Comparison of ENCODE assay signal across 1 cellular context in the genomic region with DNA sequence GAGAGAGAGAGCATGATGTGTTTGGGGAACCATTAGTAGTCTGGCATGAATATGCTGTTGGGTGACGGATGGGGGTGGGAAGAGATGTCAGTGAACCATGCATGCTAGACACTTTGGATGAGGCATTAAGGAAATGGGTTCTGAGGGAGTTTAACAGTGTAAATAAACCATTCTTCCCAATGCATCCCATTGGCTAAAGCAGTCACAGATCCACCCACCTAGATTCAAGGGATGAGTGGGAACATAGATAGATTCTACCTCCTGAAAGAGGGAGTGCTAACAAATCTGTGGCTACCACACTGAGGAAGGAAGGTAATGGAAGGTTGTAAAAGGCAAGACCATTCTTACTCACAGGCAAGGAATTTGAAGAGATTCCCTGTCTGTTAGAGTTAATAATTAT.
TF ChIP-seq lines count a peak whose summit lies in the region.

No MANE protein-coding gene starts in this region.

TF ChIP-seq in HEK293, 187 proteins besides CTCF, POLR2A, EP300 and RAD21 (continued from another document):
- no peak for TF ChIP-seq ZNF623 (tag by site-specific recombination; IDR thresholded peaks at IDR 0.05)
- peak; percentile 74 for TF ChIP-seq EGR2 (tag by site-specific recombination; IDR thresholded peaks at IDR 0.05; ENCODE audit: low read depth)
- TF ChIP-seq KLF8 (tag by site-specific recombination; IDR thresholded peaks at IDR 0.05): no peak
- TF ChIP-seq ZNF670 (tag by site-specific recombination; IDR thresholded peaks at IDR 0.05; ENCODE audit: low read depth): no peak
